In the genomic region with DNA sequence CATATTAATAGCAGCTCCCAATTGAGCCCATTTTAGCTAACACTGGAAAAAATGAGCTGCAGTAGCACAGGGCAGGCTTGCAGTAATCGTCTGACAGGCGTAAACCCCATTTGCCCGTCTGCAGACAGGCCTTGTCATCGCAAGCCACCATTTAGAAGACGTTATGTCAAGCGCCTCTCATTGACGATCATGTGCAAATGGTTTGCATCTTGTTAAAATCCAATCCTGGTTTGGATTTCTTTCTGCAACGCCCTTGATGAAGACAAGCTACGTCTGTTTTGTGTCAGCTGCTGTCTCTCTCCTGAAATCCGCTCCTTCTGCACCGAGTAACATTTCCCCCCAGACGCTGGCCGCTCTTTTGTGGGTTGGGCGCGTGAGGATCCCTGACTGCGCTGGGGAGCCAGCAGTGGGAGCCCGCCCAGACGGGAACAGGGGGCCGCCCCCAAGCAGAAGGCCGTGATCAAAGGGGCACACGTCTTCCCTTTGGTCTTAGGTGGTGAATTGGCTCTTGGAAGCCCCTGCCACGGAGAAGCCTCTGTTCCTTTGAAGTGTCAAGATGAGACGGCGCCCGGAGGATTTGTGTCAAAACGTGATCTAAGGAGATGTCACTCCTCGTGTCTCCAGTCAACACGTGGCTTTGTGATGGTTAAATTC, we compare ENCODE assay signal across 24 cellular contexts.
DNase-seq lines count a peak whose midpoint lies in the region; ATAC-seq and TF ChIP-seq lines count a peak whose summit lies in the region.
"Had no signal": no experiment of that assay in that cellular context is flagged by ENCODE, and none has a peak within 500 bp of the region (broad histone marks: within the 10 kb centered on the region; RNA-seq: fewer than 3 reads in every experiment).

No MANE protein-coding gene starts in this region.

- no peak overlapping the region for H3K4me3 Mint-ChIP-seq in neural crest cell
- H3K4me3 Mint-ChIP-seq: activated CD4-positive, alpha-beta memory T cell treated with anti-CD3 and anti-CD28 coated beads, Interleukin-2, amount 10 ng/mL, durations not matched to agents 7 days and 5 days; activated T-helper 17 cell treated with anti-CD3 and anti-CD28 coated beads, Interleukin-2, amount 50 U/mL, for 72 hours; dendritic cell treated with granulocyte-macrophage colony-stimulating factor and Interleukin-4, amounts not matched to agents 40 ng/mL and 50 ng/mL, for 4 days; memory B cell; T-helper 1 cell treated with Interleukin-12 subunit alpha and Interleukin-12 subunit beta and Interleukin-4 antibody, amounts not matched to agents 30 μg/mL and 1 μg/mL, for 36 hours had no signal

- no peak for TF ChIP-seq CTCF in fibroblast of lung (conservative IDR thresholded peaks at IDR 0.05 in 1 of 2, IDR thresholded peaks at IDR 0.05 in 1 of 2; ENCODE audit: low read depth in 1 of 2, low read length in 2 of 2)
- no peak for TF ChIP-seq CTCF in neural crest cell (conservative IDR thresholded peaks at IDR 0.05)

- H3K79me2 ChIP-seq in GM23248 (ENCODE audit: insufficient read depth) (no peaks in the 10 kb centered on the region), fibroblast of lung (ENCODE audit: control insufficient read depth, insufficient read depth, low read length) (no peaks in the 10 kb centered on the region)

- H3K4me1 Mint-ChIP-seq in neural crest cell = peaks cover 5% of the 10 kb centered on the region
- H3K4me1 Mint-ChIP-seq: activated CD4-positive, alpha-beta memory T cell treated with anti-CD3 and anti-CD28 coated beads, Interleukin-2, amount 10 ng/mL, durations not matched to agents 7 days and 5 days; activated T-helper 17 cell treated with anti-CD3 and anti-CD28 coated beads, Interleukin-2, amount 50 U/mL, for 72 hours; memory B cell had no signal

- in situ Hi-C loops in GM23248 (cut with MboI) = no loop called here

- H3K4me1 ChIP-seq in BLaER1 (peaks cover 60% of the 10 kb centered on the region), GM23248 (ENCODE audit: insufficient read depth) (no peaks in the 10 kb centered on the region), fibroblast of lung (ENCODE audit: control insufficient read depth, extremely low read depth, insufficient read depth, low read length) (peaks cover 3% of the 10 kb centered on the region)
- H3K4me1 ChIP-seq: Caco-2, SJSA1 had no signal

- H3K36me3 Mint-ChIP-seq in neural crest cell (ENCODE audit: low read depth) = no peaks in the 10 kb centered on the region
- H3K36me3 Mint-ChIP-seq: memory B cell had no signal

- H3K27me3 ChIP-seq in BLaER1 (no peaks in the 10 kb centered on the region), GM23248 (replicated peaks; ENCODE audit: insufficient read depth) (peaks cover 43% of the 10 kb centered on the region), fibroblast of lung (ENCODE audit: control insufficient read depth, insufficient read depth, low read length) (peaks cover 9% of the 10 kb centered on the region)
- H3K27me3 ChIP-seq: SJSA1, transverse colon had no signal

- no peak overlapping the region for H2AFZ ChIP-seq in GM23248
- H2AFZ ChIP-seq in fibroblast of lung (ENCODE audit: low read length) = no peak overlapping the region

- H4K20me1 ChIP-seq in BLaER1 (no peaks in the 10 kb centered on the region), GM23248 (ENCODE audit: insufficient read depth) (no peaks in the 10 kb centered on the region), fibroblast of lung (ENCODE audit: control insufficient read depth, extremely low read depth, insufficient read depth, low read length) (no peaks in the 10 kb centered on the region)

- peak overlapping the region; percentile 35 for H3K27ac Mint-ChIP-seq in neural crest cell (ENCODE audit: unreplicated experiment)
- H3K27ac Mint-ChIP-seq: activated CD4-positive, alpha-beta memory T cell treated with anti-CD3 and anti-CD28 coated beads, Interleukin-2, amount 10 ng/mL, durations not matched to agents 7 days and 5 days; activated T-helper 17 cell treated with anti-CD3 and anti-CD28 coated beads, Interleukin-2, amount 50 U/mL, for 72 hours; dendritic cell treated with granulocyte-macrophage colony-stimulating factor and Interleukin-4, amounts not matched to agents 40 ng/mL and 50 ng/mL, for 4 days; memory B cell; T-helper 1 cell treated with Interleukin-12 subunit alpha and Interleukin-12 subunit beta and Interleukin-4 antibody, amounts not matched to agents 30 μg/mL and 1 μg/mL, for 36 hours had no signal

- no peaks in the 10 kb centered on the region for H3F3A ChIP-seq in GM23248 (ENCODE audit: insufficient read depth)

- 6 to 8% methylated on average over 28 of the region's 28 CpGs for WGBS in GM23248 (ENCODE audit: low coverage in 1 of 2, low lambda C conversion rate in 2 of 2, missing lambda C conversion rate in 2 of 2), 2 experiments

- H3K27me3 Mint-ChIP-seq in neural crest cell (ENCODE audit: low read depth) = no peaks in the 10 kb centered on the region
- H3K27me3 Mint-ChIP-seq: activated CD4-positive, alpha-beta memory T cell treated with anti-CD3 and anti-CD28 coated beads, Interleukin-2, amount 10 ng/mL, durations not matched to agents 7 days and 5 days; dendritic cell treated with granulocyte-macrophage colony-stimulating factor and Interleukin-4, amounts not matched to agents 40 ng/mL and 50 ng/mL, for 4 days had no signal

- no peaks in the 10 kb centered on the region for H3K9me2 ChIP-seq in GM23248 (ENCODE audit: insufficient read depth)

- H3K9ac ChIP-seq in BLaER1 (no peak overlapping the region), GM23248 (no peak overlapping the region), fibroblast of lung (ENCODE audit: insufficient read depth, low read length) (no peak overlapping the region)

- 0 out of 2 replicates have a peak overlapping the region, but pooled peaks have one; percentile 23 for H3K27ac ChIP-seq in BLaER1
- H3K27ac ChIP-seq in GM23248 = no peak overlapping the region
- H3K27ac ChIP-seq in fibroblast of lung (ENCODE audit: insufficient read depth, low read length) = no peak overlapping the region
- H3K27ac ChIP-seq: esophagus squamous epithelium, SJSA1 had no signal

- no peak for ATAC-seq in GM18502 (IDR thresholded peaks at IDR 0.05; ENCODE audit: poor library complexity, unreplicated experiment)
- no peak for ATAC-seq in GM21619 (IDR thresholded peaks at IDR 0.05; ENCODE audit: unreplicated experiment)
- ATAC-seq: activated CD4-positive, CD25-positive, alpha-beta regulatory T cell treated with anti-CD3 and anti-CD28 coated beads, Interleukin-2, amount 50 U/mL, for 24 hours; activated T-helper 17 cell treated with anti-CD3 and anti-CD28 coated beads, Interleukin-2, amount 50 U/mL, for 72 hours; HCT116 had no signal

- H3K9me3 Mint-ChIP-seq in neural crest cell = no peaks in the 10 kb centered on the region
- H3K9me3 Mint-ChIP-seq: activated CD4-positive, alpha-beta memory T cell treated with anti-CD3 and anti-CD28 coated beads, Interleukin-2, amount 10 ng/mL, durations not matched to agents 7 days and 5 days; activated T-helper 17 cell treated with anti-CD3 and anti-CD28 coated beads, Interleukin-2, amount 50 U/mL, for 72 hours; memory B cell; T-helper 1 cell treated with Interleukin-12 subunit alpha and Interleukin-12 subunit beta and Interleukin-4 antibody, amounts not matched to agents 30 μg/mL and 1 μg/mL, for 36 hours had no signal

- H3K36me3 ChIP-seq in BLaER1 = no peaks in the 10 kb centered on the region
- H3K36me3 ChIP-seq in GM23248 (ENCODE audit: low read depth) = no peaks in the 10 kb centered on the region
- H3K36me3 ChIP-seq in fibroblast of lung (ENCODE audit: control insufficient read depth, insufficient read depth, low read length) = no peaks in the 10 kb centered on the region
- H3K36me3 ChIP-seq: esophagus squamous epithelium, SJSA1, transverse colon had no signal

- H3K9me3 ChIP-seq in BLaER1 (peaks cover 40% of the 10 kb centered on the region), GM23248 (ENCODE audit: low read depth) (no peaks in the 10 kb centered on the region), fibroblast of lung (ENCODE audit: control insufficient read depth, insufficient read depth, low read depth, low read length) (no peaks in the 10 kb centered on the region)
- H3K9me3 ChIP-seq: Caco-2, transverse colon had no signal

- peak overlapping the region; percentile 66 for H3K4me2 ChIP-seq in BLaER1
- no peak overlapping the region for H3K4me2 ChIP-seq in GM23248 (ENCODE audit: unreplicated experiment)
- H3K4me2 ChIP-seq in fibroblast of lung (ENCODE audit: extremely low read depth, insufficient read depth, low read length) = peak overlapping the region; percentile 5

- DNase-seq in GM23248 (peak; percentile 34), fibroblast of lung (ENCODE audit: low read depth in 2 of 2) (peak in 1 of 2 donors; percentile 30), neural crest cell (ENCODE audit: low read depth, low spot score) (no peak), dermis blood vessel endothelial cell (no peak)
- DNase-seq: activated CD4-positive, alpha-beta memory T cell treated with anti-CD3 and anti-CD28 coated beads, Interleukin-2, amount 10 ng/mL, durations not matched to agents 7 days and 5 days; activated CD8-positive, alpha-beta memory T cell treated with anti-CD3 and anti-CD28 coated beads, Interleukin-2, amount 50 U/mL, for 48 hours; activated naive CD4-positive, alpha-beta T cell treated with anti-CD3 and anti-CD28 coated beads, Interleukin-2, amount 50 U/mL, for 16 hours; Caco-2; central memory CD4-positive, alpha-beta T cell; esophagus squamous epithelium; NCI-H2081; NCI-H226; nucleus accumbens; transverse colon had no signal

- no peak overlapping the region for H3K4me3 ChIP-seq in BLaER1
- H3K4me3 ChIP-seq in GM23248 = no peak overlapping the region
- H3K4me3 ChIP-seq in fibroblast of lung (replicated peaks in 1 of 4; ENCODE audit: control extremely low read depth in 1 of 4, insufficient read depth in 1 of 4, low read depth in 3 of 4, low read length in 4 of 4) = no peak overlapping the region
- H3K4me3 ChIP-seq: esophagus squamous epithelium, SJSA1, transverse colon had no signal
